ENCODE assay signal across 17 cellular contexts in the genomic region with DNA sequence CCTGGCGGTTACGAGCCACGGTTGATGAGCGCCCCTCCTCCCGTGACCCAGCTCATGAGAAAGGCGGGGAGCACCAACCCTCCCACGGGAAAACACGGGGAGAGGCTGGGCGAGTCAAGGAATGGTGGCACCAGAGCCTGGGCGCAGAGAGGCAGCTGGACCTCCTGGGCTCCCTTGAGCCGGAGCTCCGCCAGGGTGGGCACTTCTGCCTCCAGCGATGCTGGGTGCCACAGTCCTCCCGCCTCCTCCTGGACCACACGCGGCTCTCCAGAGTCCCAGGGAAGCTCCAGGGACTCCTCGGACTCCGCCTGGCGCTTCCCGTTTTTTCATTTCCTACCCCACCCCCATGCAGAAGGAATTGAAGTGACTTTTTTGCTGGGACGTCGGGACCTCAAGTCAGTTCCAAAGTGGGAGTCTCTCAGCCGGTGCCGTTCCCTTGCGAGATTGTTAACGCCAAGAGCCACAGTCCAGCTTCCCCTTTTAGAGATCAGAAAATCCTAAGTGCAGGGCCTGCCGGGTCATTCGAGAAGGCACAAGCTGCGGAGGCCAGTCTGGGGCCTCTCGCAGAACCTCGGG. TPM values are rescaled to one million over a fixed set of nuclear protein-coding genes. Genes with fewer than 3 reads are reported as not detected.
DNase-seq lines count a peak whose midpoint lies in the region; ATAC-seq and TF ChIP-seq lines count a peak whose summit lies in the region.
"Had no signal": no experiment of that assay in that cellular context is flagged by ENCODE, and none has a peak within 500 bp of the region (broad histone marks: within the 10 kb centered on the region; RNA-seq: fewer than 3 reads in every experiment).

No MANE protein-coding gene starts in this region.

- H4K20me1 ChIP-seq in mammary epithelial cell (ENCODE audit: insufficient read depth, low read length) = no peaks in the 10 kb centered on the region

- H3K27me3 ChIP-seq in breast epithelium (peaks cover 43 to 100% of the 10 kb centered on the region in 2 donors), mammary epithelial cell (ENCODE audit: insufficient read depth, low read length) (peaks cover 53% of the 10 kb centered on the region)

- H3K9me3 ChIP-seq in breast epithelium (no peaks in the 10 kb centered on the region), mammary epithelial cell (replicated peaks; ENCODE audit: insufficient read depth, low read length) (peaks cover 3% of the 10 kb centered on the region)
- H3K9me3 ChIP-seq: ascending aorta, heart right ventricle, uterus had no signal

- dilution Hi-C loops in mammary epithelial cell (cut with HindIII; ENCODE audit: low sequenced_read_pairs) = no loop called here

- H3K27ac Mint-ChIP-seq in stimulated activated naive CD8-positive, alpha-beta T cell treated with anti-CD3 and anti-CD28 coated beads, Interleukin-15, amount 100 ng/mL, for 72 hours = peak overlapping the region in 1 of 2 donors; percentile 54
- H3K27ac Mint-ChIP-seq: CD8-positive, alpha-beta T cell had no signal

- CTCF ChIA-PET in mammary epithelial cell (lab: Charles Lee; ENCODE audit: low non-redundant PET) = no interaction called here

- no peak for TF ChIP-seq POLR2A in breast epithelium (IDR thresholded peaks at IDR 0.05)

- H3K36me3 ChIP-seq in breast epithelium (no peaks in the 10 kb centered on the region), mammary epithelial cell (ENCODE audit: insufficient read depth, low read length) (no peaks in the 10 kb centered on the region)
- H3K36me3 ChIP-seq: ascending aorta, uterus had no signal

- no peak for TF ChIP-seq CTCF in breast epithelium (IDR thresholded peaks at IDR 0.05)
- TF ChIP-seq CTCF in mammary epithelial cell (conservative IDR thresholded peaks at IDR 0.05 in 1 of 2, IDR thresholded peaks at IDR 0.05 in 1 of 2; ENCODE audit: extremely low read depth in 1 of 2, insufficient read depth in 1 of 2, low read depth in 1 of 2, low read length in 2 of 2) = no peak

- H3K4me3 ChIP-seq in breast epithelium (peak overlapping the region in 2 of 3 donors; percentile 8 to 57), mammary epithelial cell (replicated peaks in 1 of 3; ENCODE audit: insufficient read depth in 1 of 3, low read depth in 2 of 3, low read length in 3 of 3) (no peak overlapping the region)
- H3K4me3 ChIP-seq: uterus had no signal

- H3K4me2 ChIP-seq in mammary epithelial cell (ENCODE audit: insufficient read depth, low read depth, low read length) = no peak overlapping the region

- DNase-seq in breast epithelium (ENCODE audit: low spot score in 2 of 2) (no peak), mammary epithelial cell (no peak), NOMO-1 treated with DMSO at 0.1 percent for 48 hours (lab: John Stamatoyannopoulos, UW; ENCODE audit: unreplicated experiment) (peak; percentile 69), ecto neural progenitor cell (ENCODE audit: low spot score) (peak; percentile 61)
- no peak for DNase-seq in stimulated activated naive CD8-positive, alpha-beta T cell treated with anti-CD3 and anti-CD28 coated beads, Interleukin-15, amount 100 ng/mL, for 72 hours
- DNase-seq: heart right ventricle, mesendoderm, NCI-H2171, Right ventricle myocardium superior, uterus had no signal

- H3K79me2 ChIP-seq in mammary epithelial cell (ENCODE audit: insufficient read depth, low read length) = no peaks in the 10 kb centered on the region

- peaks cover 0 to 28% of the 10 kb centered on the region in 2 donors for H3K4me1 ChIP-seq in breast epithelium
- peaks cover 15% of the 10 kb centered on the region for H3K4me1 ChIP-seq in mammary epithelial cell (ENCODE audit: insufficient read depth, low read length)

- H3K4me3 Mint-ChIP-seq in stimulated activated naive CD8-positive, alpha-beta T cell treated with anti-CD3 and anti-CD28 coated beads, Interleukin-15, amount 100 ng/mL, for 72 hours = peak overlapping the region; percentile 52 to 90

- no TSS peak for BruUV-seq in mammary epithelial cell (replicated peaks; lab: Mats Ljungman, UMichigan)

- H2AFZ ChIP-seq in mammary epithelial cell (ENCODE audit: low read depth, low read length) = no peak overlapping the region

- peaks cover 87% of the 10 kb centered on the region for H3K4me1 Mint-ChIP-seq in stimulated activated naive CD8-positive, alpha-beta T cell treated with anti-CD3 and anti-CD28 coated beads, Interleukin-15, amount 100 ng/mL, for 72 hours

- ATAC-seq in stimulated activated naive CD8-positive, alpha-beta T cell treated with anti-CD3 and anti-CD28 coated beads, Interleukin-15, amount 100 ng/mL, for 72 hours = no peak
- ATAC-seq in GM21381 (IDR thresholded peaks at IDR 0.05; ENCODE audit: unreplicated experiment) (no peak), GM18502 (IDR thresholded peaks at IDR 0.05; ENCODE audit: poor library complexity, unreplicated experiment) (no peak), HG03442 (IDR thresholded peaks at IDR 0.05; ENCODE audit: unreplicated experiment) (no peak)
- ATAC-seq: sciatic nerve had no signal

- no peak overlapping the region for H3K9ac ChIP-seq in mammary epithelial cell (ENCODE audit: insufficient read depth, low read length)

- peaks cover 89% of the 10 kb centered on the region for H3K27me3 Mint-ChIP-seq in stimulated activated naive CD8-positive, alpha-beta T cell treated with anti-CD3 and anti-CD28 coated beads, Interleukin-15, amount 100 ng/mL, for 72 hours

- H3K27ac ChIP-seq in breast epithelium (no peak overlapping the region), mammary epithelial cell (ENCODE audit: insufficient read depth, low read depth, low read length) (no peak overlapping the region)
- H3K27ac ChIP-seq: ascending aorta, uterus had no signal

- no peaks in the 10 kb centered on the region for H3K9me3 Mint-ChIP-seq in stimulated activated naive CD8-positive, alpha-beta T cell treated with anti-CD3 and anti-CD28 coated beads, Interleukin-15, amount 100 ng/mL, for 72 hours
- H3K9me3 Mint-ChIP-seq: activated CD4-positive, alpha-beta memory T cell treated with anti-CD3 and anti-CD28 coated beads, Interleukin-2, amount 10 ng/mL, durations not matched to agents 7 days and 5 days; CD8-positive, alpha-beta T cell had no signal

- WGBS in mammary epithelial cell (ENCODE audit: low coverage, missing lambda C conversion rate) = 74% methylated on average over 20 of the region's 31 CpGs

- intact Hi-C loops in breast epithelium (cut with DNase I; ENCODE audit: low total_unique reads) (no loop called here), mammary epithelial cell (cut with micrococcal nuclease) (no loop called here)

- in situ Hi-C loops in mammary epithelial cell (cut with MboI; ENCODE audit: low sequenced_read_pairs in 2 of 2) = loop anchor here (25.0 kb wide), 1 partner anchor 184 kb away; no protein-coding TSS in a partner anchor

RNA-seq across cellular contexts. Expression of a gene that starts 6.6 kb away (rescaled TPM):
- total RNA-seq in breast epithelium (1 to 10 TPM; 1.9 to 9.2 (median 6.7) TPM), mammary epithelial cell (1 to 10 TPM; 4.5 to 5.4 TPM)
- polyA plus RNA-seq in mammary epithelial cell = 0.34 TPM
- not detected for polyA minus RNA-seq in mammary epithelial cell

RNA-seq across cellular contexts. Expression of a gene that starts 25.6 kb away (rescaled TPM):
- total RNA-seq in breast epithelium = 1 to 10 TPM; 1.2 to 2.2 (median 2.0) TPM
- 1 to 10 TPM in 1 of 2 donors, under 1 TPM in 1; 0.67 to 3.8 TPM for total RNA-seq in mammary epithelial cell
- polyA plus RNA-seq in mammary epithelial cell = 3.6 TPM
- 1.4 TPM for polyA minus RNA-seq in mammary epithelial cell

RNA-seq across cellular contexts. Expression of a gene that starts 35.7 kb away (rescaled TPM):
- 10 to 100 TPM; 11.5 to 20.6 (median 13.4) TPM for total RNA-seq in breast epithelium
- 10 to 100 TPM; 28.5 to 34.7 TPM for total RNA-seq in mammary epithelial cell
- 11.2 TPM for polyA plus RNA-seq in mammary epithelial cell
- 2.2 TPM for polyA minus RNA-seq in mammary epithelial cell

Comparison
In these comparisons a context has a peak if more than half of its experiments do, and no peak if none do; other contexts are left out.
1. H3K4me3 ChIP-seq: peak in breast epithelium (2 of 3); none in mammary epithelial cell (0 of 3).
2. DNase-seq: peak in NOMO-1 treated with DMSO at 0.1 percent for 48 hours (single experiment) and ecto neural progenitor cell (single experiment); none in breast epithelium (0 of 2), mammary epithelial cell (single experiment) and stimulated activated naive CD8-positive, alpha-beta T cell treated with anti-CD3 and anti-CD28 coated beads, Interleukin-15, amount 100 ng/mL, for 72 hours (0 of 2).